Comparison of ENCODE assay signal across 24 cellular contexts in genomic region chr3:152232679-152233078, GRCh38. TPM values are rescaled to one million over a fixed set of nuclear protein-coding genes. Genes with fewer than 3 reads are reported as not detected.
DNase-seq lines count a peak whose midpoint lies in the region; TF ChIP-seq lines count a peak whose summit lies in the region.
"Had no signal": no experiment of that assay in that cellular context is flagged by ENCODE, and none has a peak within 500 bp of the region (broad histone marks: within the 10 kb centered on the region; RNA-seq: fewer than 3 reads in every experiment).

No MANE protein-coding gene starts in this region.

- no peak overlapping the region for H3K27ac ChIP-seq in tibial nerve
- H3K27ac ChIP-seq: BLaER1, breast epithelium, upper lobe of right lung, WERI-Rb-1 had no signal

- H3K4me1 Mint-ChIP-seq in activated naive CD4-positive, alpha-beta T cell treated with anti-CD3 and anti-CD28 coated beads, Interleukin-2, amount 50 U/mL, for 24 hours, result peaks cover 92% of the 10 kb centered on the region
- H3K4me1 Mint-ChIP-seq in activated naive CD4-positive, alpha-beta T cell treated with anti-CD3 and anti-CD28 coated beads, Interleukin-2, amount 10 ng/mL, durations not matched to agents 7 days and 5 days, result peaks cover 67% of the 10 kb centered on the region
- peaks cover 74% of the 10 kb centered on the region for H3K4me1 Mint-ChIP-seq in activated naive CD8-positive, alpha-beta T cell (ENCODE audit: low read depth)
- H3K4me1 Mint-ChIP-seq in stimulated activated naive CD8-positive, alpha-beta T cell treated with anti-CD3 and anti-CD28 coated beads, Interleukin-15, Interleukin-2, amounts not matched to agents 100 ng/mL and 50 ng/mL, for 24 hours (ENCODE audit: low read depth), result peaks cover 79% of the 10 kb centered on the region

- H3K27me3 ChIP-seq in tibial nerve, result no peaks in the 10 kb centered on the region
- H3K27me3 ChIP-seq: BLaER1, breast epithelium, suprapubic skin, upper lobe of right lung had no signal

- TF ChIP-seq EP300 in tibial nerve (IDR thresholded peaks at IDR 0.05), result no peak

- no peaks in the 10 kb centered on the region for H3K27me3 Mint-ChIP-seq in activated naive CD4-positive, alpha-beta T cell treated with anti-CD3 and anti-CD28 coated beads, Interleukin-2, amount 50 U/mL, for 24 hours
- no peaks in the 10 kb centered on the region for H3K27me3 Mint-ChIP-seq in activated naive CD4-positive, alpha-beta T cell treated with anti-CD3 and anti-CD28 coated beads, Interleukin-2, amount 10 ng/mL, durations not matched to agents 7 days and 5 days
- H3K27me3 Mint-ChIP-seq in activated naive CD8-positive, alpha-beta T cell, result no peaks in the 10 kb centered on the region
- no peaks in the 10 kb centered on the region for H3K27me3 Mint-ChIP-seq in stimulated activated naive CD8-positive, alpha-beta T cell treated with anti-CD3 and anti-CD28 coated beads, Interleukin-15, Interleukin-2, amounts not matched to agents 100 ng/mL and 50 ng/mL, for 24 hours
- H3K27me3 Mint-ChIP-seq: IgD-negative memory B cell; natural killer cell treated with Interleukin-12 subunit alpha and Interleukin-12 subunit beta and Interleukin-15 and Interleukin-18, amount 100 ng/mL, for 72 hours; stimulated activated memory B cell treated with anti-CD40 and anti-IgM and Interleukin-4, amounts not matched to agents 10 μg/mL and 1 μg/mL and 100 μg/mL, for 72 hours had no signal

- H3K36me3 ChIP-seq in tibial nerve, result no peaks in the 10 kb centered on the region
- H3K36me3 ChIP-seq: BLaER1, breast epithelium, suprapubic skin, upper lobe of right lung, WERI-Rb-1 had no signal

- no peak for TF ChIP-seq POLR2A in tibial nerve (IDR thresholded peaks at IDR 0.05)

- no peaks in the 10 kb centered on the region for H3K9me3 ChIP-seq in tibial nerve
- H3K9me3 ChIP-seq: breast epithelium, Caco-2, suprapubic skin, upper lobe of right lung had no signal

- WGBS in tibial nerve, 2 donors, result 93 to 97% methylated on average over 2 of the region's 2 CpGs

- H3K9me3 Mint-ChIP-seq in activated naive CD4-positive, alpha-beta T cell treated with anti-CD3 and anti-CD28 coated beads, Interleukin-2, amount 50 U/mL, for 24 hours, result peaks cover 3% of the 10 kb centered on the region
- H3K9me3 Mint-ChIP-seq in activated naive CD4-positive, alpha-beta T cell treated with anti-CD3 and anti-CD28 coated beads, Interleukin-2, amount 10 ng/mL, durations not matched to agents 7 days and 5 days, result peaks cover 8% of the 10 kb centered on the region
- H3K9me3 Mint-ChIP-seq in activated naive CD8-positive, alpha-beta T cell (ENCODE audit: low read depth), result peaks cover 2% of the 10 kb centered on the region
- H3K9me3 Mint-ChIP-seq in stimulated activated naive CD8-positive, alpha-beta T cell treated with anti-CD3 and anti-CD28 coated beads, Interleukin-15, Interleukin-2, amounts not matched to agents 100 ng/mL and 50 ng/mL, for 24 hours, result peaks cover 3% of the 10 kb centered on the region
- H3K9me3 Mint-ChIP-seq: natural killer cell treated with Interleukin-12 subunit alpha and Interleukin-12 subunit beta and Interleukin-15 and Interleukin-18, amount 100 ng/mL, for 72 hours had no signal

- peak overlapping the region; percentile 59 for H3K4me3 Mint-ChIP-seq in activated naive CD4-positive, alpha-beta T cell treated with anti-CD3 and anti-CD28 coated beads, Interleukin-2, amount 50 U/mL, for 24 hours
- H3K4me3 Mint-ChIP-seq in activated naive CD4-positive, alpha-beta T cell treated with anti-CD3 and anti-CD28 coated beads, Interleukin-2, amount 10 ng/mL, durations not matched to agents 7 days and 5 days, result no peak overlapping the region
- H3K4me3 Mint-ChIP-seq in activated naive CD8-positive, alpha-beta T cell, result peak overlapping the region; percentile 45
- H3K4me3 Mint-ChIP-seq in stimulated activated naive CD8-positive, alpha-beta T cell treated with anti-CD3 and anti-CD28 coated beads, Interleukin-15, Interleukin-2, amounts not matched to agents 100 ng/mL and 50 ng/mL, for 24 hours, result no peak overlapping the region
- H3K4me3 Mint-ChIP-seq: IgD-negative memory B cell; natural killer cell treated with Interleukin-12 subunit alpha and Interleukin-12 subunit beta and Interleukin-15 and Interleukin-18, amount 100 ng/mL, for 72 hours; stimulated activated memory B cell treated with anti-CD40 and anti-IgM and Interleukin-4, amounts not matched to agents 10 μg/mL and 1 μg/mL and 100 μg/mL, for 72 hours had no signal

- H3K4me3 ChIP-seq in tibial nerve, result no peak overlapping the region
- H3K4me3 ChIP-seq: BLaER1, breast epithelium, lung, suprapubic skin, upper lobe of right lung had no signal

- CTCF ChIA-PET in activated naive CD4-positive, alpha-beta T cell treated with anti-CD3 and anti-CD28 coated beads, Interleukin-2, amount 10 ng/mL, durations not matched to agents 7 days and 5 days (lab: Charles Lee), result interaction anchor here (0.9 to 1.8 kb wide), 3 partner anchors 15 to 26 kb away, joined by 3 to 5 read pairs (median 4); no protein-coding TSS in a partner anchor

- H3K27ac Mint-ChIP-seq in activated naive CD4-positive, alpha-beta T cell treated with anti-CD3 and anti-CD28 coated beads, Interleukin-2, amount 50 U/mL, for 24 hours, result peak overlapping the region; percentile 93
- no peak overlapping the region for H3K27ac Mint-ChIP-seq in activated naive CD4-positive, alpha-beta T cell treated with anti-CD3 and anti-CD28 coated beads, Interleukin-2, amount 10 ng/mL, durations not matched to agents 7 days and 5 days
- peak overlapping the region; percentile 90 for H3K27ac Mint-ChIP-seq in activated naive CD8-positive, alpha-beta T cell
- peak overlapping the region; percentile 92 for H3K27ac Mint-ChIP-seq in stimulated activated naive CD8-positive, alpha-beta T cell treated with anti-CD3 and anti-CD28 coated beads, Interleukin-15, Interleukin-2, amounts not matched to agents 100 ng/mL and 50 ng/mL, for 24 hours
- H3K27ac Mint-ChIP-seq: IgD-negative memory B cell; natural killer cell treated with Interleukin-12 subunit alpha and Interleukin-12 subunit beta and Interleukin-15 and Interleukin-18, amount 100 ng/mL, for 72 hours; stimulated activated memory B cell treated with anti-CD40 and anti-IgM and Interleukin-4, amounts not matched to agents 10 μg/mL and 1 μg/mL and 100 μg/mL, for 72 hours had no signal

- no peaks in the 10 kb centered on the region for H3K4me1 ChIP-seq in tibial nerve
- H3K4me1 ChIP-seq: BLaER1, breast epithelium, Caco-2, upper lobe of right lung had no signal

- TF ChIP-seq CTCF in tibial nerve (IDR thresholded peaks at IDR 0.05), result no peak

- no peak for DNase-seq in activated naive CD4-positive, alpha-beta T cell treated with anti-CD3 and anti-CD28 coated beads, Interleukin-2, amount 10 ng/mL, durations not matched to agents 7 days and 5 days
- DNase-seq in NCI-H526 treated with DMSO at 0.1 percent for 48 hours (lab: John Stamatoyannopoulos, UW) (peak; percentile 84), NCI-H524 (lab: John Stamatoyannopoulos, UW) (no peak), tibial nerve (ENCODE audit: low spot score in 2 of 2) (no peak)
- DNase-seq: activated CD4-positive, alpha-beta T cell treated with anti-CD3 and anti-CD28 coated beads, Interleukin-2, amount 50 U/mL, for 48 hours; anterior cingulate cortex; Caco-2; DMS53; hippocampal formation; NCI-H1092; NCI-H187; SW 1271; upper lobe of right lung; WERI-Rb-1 had no signal

- peaks cover 5% of the 10 kb centered on the region for H3K36me3 Mint-ChIP-seq in activated naive CD4-positive, alpha-beta T cell treated with anti-CD3 and anti-CD28 coated beads, Interleukin-2, amount 50 U/mL, for 24 hours
- H3K36me3 Mint-ChIP-seq in activated naive CD4-positive, alpha-beta T cell treated with anti-CD3 and anti-CD28 coated beads, Interleukin-2, amount 10 ng/mL, durations not matched to agents 7 days and 5 days, result peaks cover 3% of the 10 kb centered on the region
- H3K36me3 Mint-ChIP-seq in activated naive CD8-positive, alpha-beta T cell, result peaks cover 7% of the 10 kb centered on the region
- peaks cover 9% of the 10 kb centered on the region for H3K36me3 Mint-ChIP-seq in stimulated activated naive CD8-positive, alpha-beta T cell treated with anti-CD3 and anti-CD28 coated beads, Interleukin-15, Interleukin-2, amounts not matched to agents 100 ng/mL and 50 ng/mL, for 24 hours (ENCODE audit: low read depth)
- H3K36me3 Mint-ChIP-seq: IgD-negative memory B cell; natural killer cell treated with Interleukin-12 subunit alpha and Interleukin-12 subunit beta and Interleukin-15 and Interleukin-18, amount 100 ng/mL, for 72 hours had no signal

RNA-seq across cellular contexts. Expression of gene MBNL1, which starts 36.0 kb away (rescaled TPM):
- 100 to 1,000 TPM; 353 to 653 (median 495) TPM for total RNA-seq in tibial nerve

Comparison
In these comparisons a context has a peak if more than half of its experiments do, and no peak if none do; other contexts are left out.
1. H3K4me3 Mint-ChIP-seq: peak in activated naive CD4-positive, alpha-beta T cell treated with anti-CD3 and anti-CD28 coated beads, Interleukin-2, amount 50 U/mL, for 24 hours (single experiment) and activated naive CD8-positive, alpha-beta T cell (single experiment); none in activated naive CD4-positive, alpha-beta T cell treated with anti-CD3 and anti-CD28 coated beads, Interleukin-2, amount 10 ng/mL, durations not matched to agents 7 days and 5 days (single experiment) and stimulated activated naive CD8-positive, alpha-beta T cell treated with anti-CD3 and anti-CD28 coated beads, Interleukin-15, Interleukin-2, amounts not matched to agents 100 ng/mL and 50 ng/mL, for 24 hours (single experiment).